19 cellular contexts compared by ENCODE assay signal in the genomic region with DNA sequence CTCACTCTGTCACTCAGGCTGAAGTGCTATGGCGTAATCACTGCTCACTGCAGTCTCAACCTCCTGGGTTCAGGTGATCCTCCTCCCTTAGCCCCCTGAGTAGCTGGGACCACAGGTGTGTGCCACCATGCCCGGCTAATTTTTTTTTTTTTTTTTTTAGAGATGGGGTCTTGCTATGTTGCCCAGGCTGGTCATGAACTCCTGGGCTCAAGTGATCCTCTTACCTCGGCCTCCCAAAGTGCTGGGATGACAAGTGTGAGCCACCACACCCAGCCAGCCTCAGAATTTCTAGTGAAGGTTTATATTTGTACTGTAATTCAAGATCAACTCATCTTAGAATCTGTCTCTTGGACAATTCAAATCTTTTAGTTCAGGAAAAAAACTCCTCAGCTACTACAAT. TPM values are rescaled to one million over a fixed set of nuclear protein-coding genes. Genes with fewer than 3 reads are reported as not detected.
"Had no signal": no experiment of that assay in that cellular context is flagged by ENCODE, and none has a peak within 500 bp of the region (broad histone marks: within the 10 kb centered on the region; RNA-seq: fewer than 3 reads in every experiment).

No MANE protein-coding gene starts in this region.

RNA-seq across cellular contexts. Expression of a gene that starts 58.9 kb away (rescaled TPM):
- total RNA-seq: kidney epithelial cell; left ventricle myocardium inferior; lower leg skin; lung; mesothelial cell of epicardium; mononuclear cell; natural killer cell treated with Interleukin-12 subunit alpha and Interleukin-12 subunit beta and Interleukin-15 and Interleukin-18, amount 100 ng/mL, for 72 hours; occipital lobe; osteocyte; posterior vena cava; psoas muscle; skeletal muscle tissue; smooth muscle cell; stomach; subcutaneous adipose tissue; suprapubic skin; thoracic aorta; upper lobe of right lung had no signal
- polyA plus RNA-seq: lung, neural cell, psoas muscle, smooth muscle cell, stomach had no signal
